1 cellular context compared by ENCODE assay signal in genomic region chr3:43016513-43016865, GRCh38.
TF ChIP-seq lines count a peak whose summit lies in the region.

No MANE protein-coding gene starts in this region.

TF ChIP-seq in K562, 482 proteins besides CTCF, POLR2A, EP300 and RAD21:
- TF ChIP-seq ZNF174 (CRISPR knock-in tag; IDR thresholded peaks at IDR 0.05), result no peak
- 0 out of 2 replicates have a peak, but pooled peaks have one; percentile 13 for TF ChIP-seq SPI1 (IDR thresholded peaks at IDR 0.05; ENCODE audit: borderline replicate concordance, low read depth, low read length)
